Comparison of ENCODE assay signal across 1 cellular context in genomic region chr11:121129362-121130340, GRCh38.
TF ChIP-seq lines count a peak whose summit lies in the region.

No MANE protein-coding gene starts in this region.

TF ChIP-seq in SK-N-SH, 30 proteins besides CTCF, POLR2A, EP300 and RAD21 (continued from another document):
- TF ChIP-seq USF2 (IDR thresholded peaks at IDR 0.05; ENCODE audit: borderline replicate concordance, low read depth, low read length) (no peak), ELF1 (IDR thresholded peaks at IDR 0.05) (no peak), NRF1 (IDR thresholded peaks at IDR 0.05; ENCODE audit: low read depth, low read length) (no peak), RXRA (IDR thresholded peaks at IDR 0.05; ENCODE audit: borderline replicate concordance, low read depth) (no peak), NFIC (IDR thresholded peaks at IDR 0.05; ENCODE audit: borderline replicate concordance) (no peak), FOXM1 (IDR thresholded peaks at IDR 0.05; ENCODE audit: low read depth) (no peak), IRF3 (IDR thresholded peaks at IDR 0.05; ENCODE audit: low read depth, low read length) (no peak)
TF ChIP-seq in SK-N-SH: peak in this region for 0.
